ENCODE assay signal across 20 cellular contexts in genomic region chr14:99072433-99072832, GRCh38.
DNase-seq lines count a peak whose midpoint lies in the region; ATAC-seq, FAIRE-seq and TF ChIP-seq lines count a peak whose summit lies in the region.
"Had no signal": no experiment of that assay in that cellular context is flagged by ENCODE, and none has a peak within 500 bp of the region (broad histone marks: within the 10 kb centered on the region; RNA-seq: fewer than 3 reads in every experiment).

No MANE protein-coding gene starts in this region.

- no peak overlapping the region for H3K23ac ChIP-seq in IMR-90 (ENCODE audit: low read depth, low read length)
- no peak overlapping the region for H3K23ac ChIP-seq in H1 (ENCODE audit: insufficient read length)

- H3K4ac ChIP-seq in IMR-90 (ENCODE audit: low read depth, low read length): no peak overlapping the region
- H3K4ac ChIP-seq in H1 (replicated peaks; ENCODE audit: insufficient read length, low read depth, low read length): no peak overlapping the region

- H3K4me1 ChIP-seq in IMR-90 (ENCODE audit: control insufficient read depth, insufficient read depth, low read length): no peaks in the 10 kb centered on the region
- no peaks in the 10 kb centered on the region for H3K4me1 ChIP-seq in H1 (replicated peaks in 1 of 4; ENCODE audit: control insufficient read depth in 3 of 4, insufficient read depth in 4 of 4, low read length in 3 of 4)
- peaks cover 0 to 2% of the 10 kb centered on the region in 2 donors for H3K4me1 ChIP-seq in lung (ENCODE audit: control insufficient read depth in 2 of 2, insufficient read depth in 2 of 2, low read length in 2 of 2)
- H3K4me1 ChIP-seq in neutrophil (ENCODE audit: control insufficient read depth in 1 of 2, insufficient read depth in 1 of 2, low read depth in 1 of 2, low read length in 1 of 2): peaks cover 8 to 70% of the 10 kb centered on the region in 2 experiments

- H3K27ac ChIP-seq in IMR-90 (ENCODE audit: insufficient read depth, low read length) (no peak overlapping the region), H1 (ENCODE audit: low read depth, low read length) (no peak overlapping the region), lung (ENCODE audit: low read depth in 1 of 2, low read length in 1 of 2) (no peak overlapping the region), neutrophil (peak overlapping the region; percentile 85), substantia nigra (ENCODE audit: low read depth, low read length, poor library complexity, severe bottlenecking) (no peak overlapping the region)
- H3K27ac ChIP-seq: BLaER1 treated with 17β-estradiol and CSF1 and Interleukin-3, amounts not matched to agents 10 nM and 100 nM had no signal

- H4K5ac ChIP-seq in IMR-90 (ENCODE audit: low read depth, low read length) (no peak overlapping the region), H1 (ENCODE audit: insufficient read length, low read depth, low read length) (no peak overlapping the region)

- H2BK15ac ChIP-seq in IMR-90 (ENCODE audit: low read depth, low read length) (no peak overlapping the region), H1 (ENCODE audit: low read length) (no peak overlapping the region)

- H3K4me3 ChIP-seq in IMR-90 (ENCODE audit: insufficient read depth, low read depth, low read length) (no peak overlapping the region), H1 (ENCODE audit: extremely low read depth in 1 of 4, insufficient read depth in 2 of 4, low read depth in 3 of 4, low read length in 4 of 4) (no peak overlapping the region), lung (no peak overlapping the region), neutrophil (ENCODE audit: low read depth in 1 of 2, low read length in 1 of 2) (no peak overlapping the region)
- H3K4me3 ChIP-seq: BLaER1 treated with 17β-estradiol and CSF1 and Interleukin-3, amounts not matched to agents 10 nM and 100 nM; GM12878 had no signal

- WGBS in IMR-90 (ENCODE audit: extremely low coverage in 2 of 2, insufficient read length in 1 of 2), 2 experiments: 81% methylated on average over 5 of the region's 12 CpGs; no CpG with 5 or more reads in 1 of the 2 experiments
- 92% methylated on average over 12 of the region's 12 CpGs; no CpG with 5 or more reads in 1 of the 2 experiments for WGBS in H1 (ENCODE audit: extremely low coverage in 1 of 2, insufficient coverage in 1 of 2, insufficient read length in 1 of 2, insufficient replicate concordance in 2 of 2, low coverage in 1 of 2, low lambda C conversion rate in 2 of 2, missing lambda C conversion rate in 1 of 2), 2 experiments
- WGBS in lung, 2 donors: 87 to 89% methylated on average over 12 of the region's 12 CpGs

- H3K9me3 ChIP-seq in IMR-90 (ENCODE audit: control insufficient read depth, insufficient read depth, low read length) (peaks cover 60% of the 10 kb centered on the region), H1 (ENCODE audit: insufficient read depth in 2 of 2, low read depth in 1 of 2, low read length in 1 of 2) (peaks cover 0 to 7% of the 10 kb centered on the region in 2 experiments; a peak in 2 of 4 replicates), lung (ENCODE audit: control insufficient read depth in 2 of 2, insufficient read depth in 1 of 2, low read length in 1 of 2) (peaks cover 0 to 17% of the 10 kb centered on the region in 2 donors), neutrophil (no peaks in the 10 kb centered on the region)

- no peak overlapping the region for H3K4me2 ChIP-seq in IMR-90 (ENCODE audit: low read depth, low read length)
- no peak overlapping the region for H3K4me2 ChIP-seq in H1 (ENCODE audit: insufficient read depth in 1 of 2, low read depth in 2 of 2, low read length in 2 of 2)
- H3K4me2 ChIP-seq: BLaER1 treated with 17β-estradiol and CSF1 and Interleukin-3, amounts not matched to agents 10 nM and 100 nM had no signal

- no peaks in the 10 kb centered on the region for H3K27me3 Mint-ChIP-seq in WTC11 (ENCODE audit: low read depth)
- H3K27me3 Mint-ChIP-seq: B cell had no signal

- H3K27ac Mint-ChIP-seq in WTC11: no peak overlapping the region
- H3K27ac Mint-ChIP-seq: B cell, HFFc6 had no signal

- no peaks in the 10 kb centered on the region for H3K79me1 ChIP-seq in IMR-90 (ENCODE audit: low read depth in 1 of 2, low read length in 2 of 2)
- no peaks in the 10 kb centered on the region for H3K79me1 ChIP-seq in H1 (ENCODE audit: low read depth, low read length)

- H3K36me3 ChIP-seq in IMR-90 (ENCODE audit: control insufficient read depth, insufficient read depth, low read length) (no peaks in the 10 kb centered on the region), H1 (ENCODE audit: control insufficient read depth in 2 of 4, insufficient read depth in 4 of 4, low read length in 3 of 4) (no peaks in the 10 kb centered on the region), lung (ENCODE audit: control insufficient read depth in 2 of 2, insufficient read depth in 2 of 2, low read length in 2 of 2) (no peaks in the 10 kb centered on the region), neutrophil (no peaks in the 10 kb centered on the region)
- H3K36me3 ChIP-seq: BLaER1 treated with 17β-estradiol and CSF1 and Interleukin-3, amounts not matched to agents 10 nM and 100 nM had no signal

- H3K4me1 Mint-ChIP-seq in WTC11: no peaks in the 10 kb centered on the region
- H3K4me1 Mint-ChIP-seq: B cell had no signal

- no peak overlapping the region for H4K8ac ChIP-seq in IMR-90 (ENCODE audit: low read depth in 2 of 2, low read length in 2 of 2)
- peak overlapping the region; percentile 87; the same call in 1 of the 2 replicates for H4K8ac ChIP-seq in H1 (ENCODE audit: extremely low read depth, insufficient read depth, low read length)

- intact Hi-C loops in IMR-90 (cut with micrococcal nuclease): no loop called here

- H3K27me3 ChIP-seq in IMR-90 (ENCODE audit: control insufficient read depth, insufficient read depth, low read length) (no peaks in the 10 kb centered on the region), H1 (replicated peaks in 1 of 4; ENCODE audit: control insufficient read depth in 3 of 4, extremely low read depth in 1 of 4, insufficient read depth in 3 of 4, low read length in 3 of 4) (no peaks in the 10 kb centered on the region), lung (ENCODE audit: control insufficient read depth, insufficient read depth) (no peaks in the 10 kb centered on the region), neutrophil (no peaks in the 10 kb centered on the region)
- H3K27me3 ChIP-seq: BLaER1 treated with 17β-estradiol and CSF1 and Interleukin-3, amounts not matched to agents 10 nM and 100 nM had no signal

- no peaks in the 10 kb centered on the region for H3K23me2 ChIP-seq in H1 (ENCODE audit: low read depth, low read length)

- no peak overlapping the region for H3K18ac ChIP-seq in IMR-90 (ENCODE audit: low read depth, low read length)
- no peak overlapping the region for H3K18ac ChIP-seq in H1 (ENCODE audit: extremely low read depth, low read length)

- no peaks in the 10 kb centered on the region for H3K36me3 Mint-ChIP-seq in WTC11

- TF ChIP-seq EP300 in H1 (IDR thresholded peaks at IDR 0.05; ENCODE audit: borderline replicate concordance in 1 of 2, low read depth in 2 of 2, low read length in 2 of 2): no peak

- no peak overlapping the region for H2AK5ac ChIP-seq in IMR-90 (ENCODE audit: low read depth, low read length)
- no peak overlapping the region for H2AK5ac ChIP-seq in H1 (ENCODE audit: low read depth, low read length)

- no peaks in the 10 kb centered on the region for H4K20me1 ChIP-seq in IMR-90 (ENCODE audit: insufficient read depth, low read length)
- no peaks in the 10 kb centered on the region for H4K20me1 ChIP-seq in H1 (replicated peaks in 1 of 2; ENCODE audit: control insufficient read depth in 1 of 2, insufficient read depth in 2 of 2, low read length in 2 of 2)
- H4K20me1 ChIP-seq: BLaER1 treated with 17β-estradiol and CSF1 and Interleukin-3, amounts not matched to agents 10 nM and 100 nM had no signal

- H2BK20ac ChIP-seq in IMR-90 (ENCODE audit: low read depth, low read length) (no peak overlapping the region), H1 (ENCODE audit: low read length) (no peak overlapping the region)

- no peak overlapping the region for H3K14ac ChIP-seq in IMR-90 (replicated peaks; ENCODE audit: low read depth, low read length)
- no peak overlapping the region for H3K14ac ChIP-seq in H1 (ENCODE audit: insufficient read length)

- TF ChIP-seq CTCF in IMR-90 (conservative IDR thresholded peaks at IDR 0.05; ENCODE audit: low read depth, low read length) (no peak), H1 (IDR thresholded peaks at IDR 0.05; ENCODE audit: control extremely low read depth in 1 of 3, insufficient read depth in 1 of 3, low read depth in 1 of 3, low read length in 3 of 3) (no peak), lung (IDR thresholded peaks at IDR 0.05; ENCODE audit: control extremely low read depth, extremely low read depth) (no peak), neutrophil (IDR thresholded peaks at IDR 0.05) (no peak), WTC11 (IDR thresholded peaks at IDR 0.05) (no peak)

- no peaks in the 10 kb centered on the region for H3K79me2 ChIP-seq in H1 (ENCODE audit: control insufficient read depth in 1 of 2, insufficient read depth in 2 of 2, low read length in 2 of 2)

- no peak overlapping the region for H2BK5ac ChIP-seq in IMR-90 (ENCODE audit: low read depth, low read length, poor library complexity, severe bottlenecking)
- H2BK5ac ChIP-seq in H1 (ENCODE audit: low read depth, low read length): no peak overlapping the region

- H2BK12ac ChIP-seq in H1 (ENCODE audit: low read depth, low read length): no peak overlapping the region

- TF ChIP-seq POLR2A in IMR-90 (IDR thresholded peaks at IDR 0.05; ENCODE audit: low read depth, low read length): no peak
- TF ChIP-seq POLR2A in H1 (IDR thresholded peaks at IDR 0.05; ENCODE audit: control extremely low read depth in 1 of 2, low read depth in 2 of 2, low read length in 2 of 2): no peak

- POLR2A ChIA-PET in IMR-90 (lab: Charles Lee; ENCODE audit: unreplicated experiment) (no interaction called here), H1 (lab: Charles Lee; ENCODE audit: partially characterized antibody) (no interaction called here), WTC11 (lab: Charles Lee) (no interaction called here)

- H3K9ac ChIP-seq in IMR-90 (ENCODE audit: low read depth, low read length) (no peak overlapping the region), H1 (replicated peaks in 1 of 4; ENCODE audit: extremely low read depth in 1 of 4, low read depth in 3 of 4, low read length in 3 of 4) (no peak overlapping the region)
- H3K9ac ChIP-seq: BLaER1 treated with 17β-estradiol and CSF1 and Interleukin-3, amounts not matched to agents 10 nM and 100 nM had no signal

- CTCF ChIA-PET in IMR-90 (lab: Yijun Ruan, JAX) (no interaction called here), H1 (lab: Charles Lee; ENCODE audit: partially characterized antibody) (interaction anchor here (0.6 kb wide), 1 partner anchor 18 kb away, joined by 3 read pairs; no protein-coding TSS in a partner anchor), WTC11 (lab: Charles Lee) (no interaction called here)

- no peak overlapping the region for H3K4me3 Mint-ChIP-seq in WTC11
- H3K4me3 Mint-ChIP-seq: B cell; CD8-positive, alpha-beta memory T cell; HFFc6 had no signal

- H4K91ac ChIP-seq in IMR-90 (ENCODE audit: insufficient read depth, low read depth, low read length) (no peak overlapping the region), H1 (replicated peaks; ENCODE audit: insufficient read length, low read length) (no peak overlapping the region)

- H2BK120ac ChIP-seq in IMR-90 (ENCODE audit: low read depth, low read length) (no peak overlapping the region), H1 (replicated peaks; ENCODE audit: low read depth, low read length) (no peak overlapping the region)

- dilution Hi-C loops in IMR-90 (cut with HindIII; ENCODE audit: low sequenced_read_pairs, unreplicated experiment): no loop called here

- H2AFZ ChIP-seq in IMR-90 (replicated peaks; ENCODE audit: low read length, poor library complexity) (peak overlapping the region; percentile 21), H1 (ENCODE audit: low read length) (no peak overlapping the region)

- in situ Hi-C loops in IMR-90 (cut with MboI; ENCODE audit: low sequenced_read_pairs): no loop called here

- no peak overlapping the region for H3K56ac ChIP-seq in IMR-90 (ENCODE audit: extremely low read depth, insufficient read depth, low read length)
- no peak overlapping the region for H3K56ac ChIP-seq in H1 (replicated peaks; ENCODE audit: insufficient read length, low read depth, low read length)

- TF ChIP-seq RAD21 in IMR-90 (IDR thresholded peaks at IDR 0.05; ENCODE audit: low read length) (no peak), H1 (IDR thresholded peaks at IDR 0.05 in 1 of 2, conservative IDR thresholded peaks at IDR 0.05 in 1 of 2; ENCODE audit: low read depth in 2 of 2, low read length in 2 of 2) (no peak)

- FAIRE-seq in H1 (lab: Jason Lieb, UNC): no peak
- FAIRE-seq: GM12878, GM19239, H54 had no signal

- H3K9me1 ChIP-seq in IMR-90 (ENCODE audit: insufficient read depth, low read length): no peaks in the 10 kb centered on the region

- peaks cover 16% of the 10 kb centered on the region for H3K9me3 Mint-ChIP-seq in WTC11
- H3K9me3 Mint-ChIP-seq: CD8-positive, alpha-beta memory T cell had no signal

- no peak overlapping the region for H2AK9ac ChIP-seq in IMR-90 (replicated peaks; ENCODE audit: low read depth, low read length, poor library complexity)

- ATAC-seq in IMR-90 (ENCODE audit: low read depth): no peak
- ATAC-seq in lung (ENCODE audit: insufficient read depth, low FRiP score): no peak
- ATAC-seq in WTC11: no peak
- ATAC-seq: GM12878, HCT116 had no signal

- DNase-seq in IMR-90 (no peak), H1 (ENCODE audit: low read depth in 1 of 2, low spot score in 2 of 2) (peak in 1 of 2 experiments; percentile 24), lung (ENCODE audit: low spot score) (peak; percentile 14), KG1 (lab: John Stamatoyannopoulos, UW) (no peak), substantia nigra (lab: John Stamatoyannopoulos, UW) (no peak), WTC11 (ENCODE audit: low spot score) (no peak)
- DNase-seq: CD8-positive, alpha-beta memory T cell; COR-L47; DMS 273 treated with DMSO at 0.1 percent for 48 hours; DMS53; DND-41; EL; HFFc6 had no signal

- no TSS peak for BruUV-seq in IMR-90 (replicated peaks; lab: Mats Ljungman, UMichigan)
